24 cellular contexts compared by ENCODE assay signal in genomic region chr11:13720940-13721339, GRCh38. TPM values are rescaled to one million over a fixed set of nuclear protein-coding genes. Genes with fewer than 3 reads are reported as not detected.
DNase-seq lines count a peak whose midpoint lies in the region; ATAC-seq, FAIRE-seq and TF ChIP-seq lines count a peak whose summit lies in the region.
"Had no signal": no experiment of that assay in that cellular context is flagged by ENCODE, and none has a peak within 500 bp of the region (broad histone marks: within the 10 kb centered on the region; RNA-seq: fewer than 3 reads in every experiment).

No MANE protein-coding gene starts in this region.

- POLR2A ChIA-PET in RWPE1 (lab: Yijun Ruan, JAX; ENCODE audit: low non-redundant PET) (no interaction called here), endothelial cell of umbilical vein (lab: Charles Lee) (no interaction called here)

- dilution Hi-C loops in endothelial cell of umbilical vein (cut with MboI; ENCODE audit: extremely low pct_ligation_motif_present, low sequenced_read_pairs), result no loop called here

- peaks cover 7% of the 10 kb centered on the region for H3K79me2 ChIP-seq in endothelial cell of umbilical vein (ENCODE audit: control insufficient read depth, insufficient read depth, low read length)

- DNase-seq in HCEC 1CT (peak; percentile 24), RWPE1 (ENCODE audit: low spot score) (peak; percentile 24), endothelial cell of umbilical vein (ENCODE audit: low read depth, low spot score) (peak; percentile 47), renal cortical epithelial cell (ENCODE audit: low read depth) (peak; percentile 16), aorta (no peak)
- DNase-seq: activated gamma-delta T cell treated with Interleukin-2 at 50 U/mL for 16 hours; activated T-cell treated with anti-CD3 and anti-CD28 coated beads, Interleukin-2, amount 50 U/mL, for 1 hour; Calu3; cerebellar nuclear complex; effector CD8-positive, alpha-beta T cell; GOT3; mesendoderm; NCI-H1105 treated with DMSO at 0.1 percent for 48 hours; NCI-H1930; psoas muscle; stimulated activated CD4-positive, alpha-beta T cell treated with anti-CD3 and anti-CD28 coated beads, Interleukin-15, amount 100 ng/mL, for 24 hours; stimulated activated naive B cell treated with anti-CD40 and anti-IgM and Interleukin-4, amounts not matched to agents 10 μg/mL and 1 μg/mL and 100 μg/mL, for 72 hours; T-helper 17 cell had no signal

- intact Hi-C loops in endothelial cell of umbilical vein (cut with micrococcal nuclease), result no loop called here
- intact Hi-C loops in aorta (cut with DNase I), result no loop called here

- H3K4me2 ChIP-seq in endothelial cell of umbilical vein (ENCODE audit: insufficient read depth, low read length), result no peak overlapping the region

- H2AFZ ChIP-seq in endothelial cell of umbilical vein (ENCODE audit: low read depth, low read length), result no peak overlapping the region

- H3K27me3 ChIP-seq in endothelial cell of umbilical vein (ENCODE audit: control insufficient read depth in 2 of 2, insufficient read depth in 2 of 2, low read length in 2 of 2) (no peaks in the 10 kb centered on the region), aorta (ENCODE audit: control insufficient read depth in 1 of 2, insufficient read depth in 2 of 2, low read length in 1 of 2) (no peaks in the 10 kb centered on the region)
- H3K27me3 ChIP-seq: suprapubic skin had no signal

- H3K27ac ChIP-seq in RWPE1 (no peak overlapping the region), endothelial cell of umbilical vein (ENCODE audit: insufficient read depth, low read depth, low read length) (no peak overlapping the region), aorta (ENCODE audit: low read depth in 1 of 2, low read length in 2 of 2) (no peak overlapping the region)
- H3K27ac ChIP-seq: psoas muscle, suprapubic skin had no signal

- no peak for TF ChIP-seq POLR2A in endothelial cell of umbilical vein (IDR thresholded peaks at IDR 0.05; ENCODE audit: low read depth, low read length)

- H3K4me3 ChIP-seq in endothelial cell of umbilical vein (replicated peaks in 1 of 3; ENCODE audit: insufficient read depth in 1 of 3, low read depth in 1 of 3, low read length in 3 of 3), result no peak overlapping the region
- no peak overlapping the region for H3K4me3 ChIP-seq in aorta (ENCODE audit: low read length in 2 of 2)
- H3K4me3 ChIP-seq: GM12878, psoas muscle, suprapubic skin had no signal

- H3K9ac ChIP-seq in endothelial cell of umbilical vein (replicated peaks; ENCODE audit: extremely low read depth, insufficient read depth, low read length), result no peak overlapping the region

- CTCF ChIA-PET in RWPE1 (lab: Yijun Ruan, JAX) (interaction anchor here (0.6 kb wide), 1 partner anchor 1843 kb away, joined by 4 read pairs; no protein-coding TSS in a partner anchor), endothelial cell of umbilical vein (lab: Charles Lee) (interaction anchor here (1.0 kb wide), 2 partner anchors 8 to 16 kb away, joined by 3 to 4 read pairs; no protein-coding TSS in a partner anchor)

- no peak for FAIRE-seq in endothelial cell of umbilical vein (lab: Jason Lieb, UNC)
- FAIRE-seq: urothelium cell line had no signal

- no TSS peak for BruUV-seq in endothelial cell of umbilical vein (replicated peaks; lab: Mats Ljungman, UMichigan)

- H4K20me1 ChIP-seq in endothelial cell of umbilical vein (replicated peaks; ENCODE audit: control insufficient read depth, extremely low read depth, insufficient read depth, low read length), result no peaks in the 10 kb centered on the region

- ATAC-seq in aorta (ENCODE audit: low FRiP score) (no peak), HG02798 (IDR thresholded peaks at IDR 0.05; ENCODE audit: poor library complexity, unreplicated experiment) (no peak), GM18868 (IDR thresholded peaks at IDR 0.05; ENCODE audit: unreplicated experiment) (no peak)
- ATAC-seq: esophagus mucosa; GM12878; stimulated activated naive B cell treated with anti-CD40 and anti-IgM and Interleukin-4, amounts not matched to agents 10 μg/mL and 1 μg/mL and 100 μg/mL, for 72 hours; T-helper 17 cell had no signal

- H3K4me1 ChIP-seq in endothelial cell of umbilical vein (ENCODE audit: control insufficient read depth, extremely low read depth, insufficient read depth, low read length) (peaks cover 29% of the 10 kb centered on the region), aorta (ENCODE audit: control insufficient read depth in 1 of 2, insufficient read depth in 2 of 2, low read length in 2 of 2) (peaks cover 0 to 2% of the 10 kb centered on the region in 2 donors)
- H3K4me1 ChIP-seq: suprapubic skin had no signal

- H3K9me3 ChIP-seq in endothelial cell of umbilical vein (replicated peaks; ENCODE audit: control insufficient read depth, insufficient read depth, low read length), result no peaks in the 10 kb centered on the region
- H3K9me3 ChIP-seq in aorta (ENCODE audit: control insufficient read depth, low read length), result no peaks in the 10 kb centered on the region
- H3K9me3 ChIP-seq: psoas muscle, suprapubic skin had no signal

- WGBS in aorta, 2 donors, result 55 to 67% methylated on average over 1 of the region's 1 CpG

- TF ChIP-seq CTCF in RWPE1 (conservative IDR thresholded peaks at IDR 0.05; ENCODE audit: low read depth), result no peak
- no peak for TF ChIP-seq CTCF in endothelial cell of umbilical vein (IDR thresholded peaks at IDR 0.05; ENCODE audit: extremely low read depth in 1 of 2, insufficient read depth in 1 of 2, low read depth in 1 of 2, low read length in 2 of 2)

- no peaks in the 10 kb centered on the region for H3K9me1 ChIP-seq in endothelial cell of umbilical vein (replicated peaks; ENCODE audit: control insufficient read depth, extremely low read depth, insufficient read depth, low read length)

- H3K36me3 ChIP-seq in endothelial cell of umbilical vein (ENCODE audit: control insufficient read depth in 2 of 2, extremely low read depth in 1 of 2, insufficient read depth in 2 of 2, low read length in 2 of 2) (peaks cover 5% of the 10 kb centered on the region in 2 experiments), aorta (ENCODE audit: control insufficient read depth in 1 of 2, insufficient read depth in 2 of 2, low read length in 1 of 2) (peaks cover 2 to 6% of the 10 kb centered on the region in 2 donors)

TF ChIP-seq in endothelial cell of umbilical vein, 7 proteins besides CTCF, POLR2A, EP300 and RAD21:
- TF ChIP-seq FOS (IDR thresholded peaks at IDR 0.05; ENCODE audit: borderline replicate concordance, insufficient read depth, low read length), result peak; percentile 27
- TF ChIP-seq MYC (IDR thresholded peaks at IDR 0.05; ENCODE audit: low read depth, low read length), result no peak
- TF ChIP-seq JUN (IDR thresholded peaks at IDR 0.05; ENCODE audit: borderline replicate concordance, insufficient read depth, insufficient read length, low read depth), result peak; percentile 26

RNA-seq across cellular contexts. Expression of gene FAR1, which starts 52.5 kb away (rescaled TPM):
- total RNA-seq in endothelial cell of umbilical vein, result 72.3 and 76.4 TPM in 2 replicates
- 24.6 and 29.5 TPM in 2 replicates for polyA plus RNA-seq in endothelial cell of umbilical vein
- polyA plus RNA-seq in endothelial cell of umbilical vein (2011; cell fraction: cytosol; rRNA removed), result 35.5 and 38.4 TPM in 2 replicates
- polyA plus RNA-seq in endothelial cell of umbilical vein (2011; cell fraction: nucleus; rRNA removed), result 64.9 and 89.2 TPM in 2 replicates
- 50.7 and 63.3 TPM in 2 replicates for polyA plus RNA-seq in endothelial cell of umbilical vein (2012)
- polyA minus RNA-seq in endothelial cell of umbilical vein, result 74.3 and 92.1 TPM in 2 replicates
- 38.9 TPM for polyA minus RNA-seq in endothelial cell of umbilical vein (2011; cell fraction: cytosol; rRNA and poly(A)+ RNA removed)
- 67.5 and 119 TPM in 2 replicates for polyA minus RNA-seq in endothelial cell of umbilical vein (2011; cell fraction: nucleus; rRNA and poly(A)+ RNA removed)
- total RNA-seq in renal cortical epithelial cell, result 41.0 and 81.3 TPM in 2 replicates
- 10 to 100 TPM; 67.1 to 81.8 TPM for total RNA-seq in aorta
- polyA plus RNA-seq in aorta, result 10 to 100 TPM; 13.4 to 22.2 TPM

Comparison
In these comparisons a context has a peak if more than half of its experiments do, and no peak if none do; other contexts are left out.
1. DNase-seq: peak in HCEC 1CT (single experiment), RWPE1 (single experiment), endothelial cell of umbilical vein (single experiment) and renal cortical epithelial cell (single experiment); none in aorta (0 of 2).